Comparison of ENCODE assay signal across 26 cellular contexts in genomic region chr10:120990831-120991230, GRCh38.
"Had no signal": no experiment of that assay in that cellular context is flagged by ENCODE, and none has a peak within 500 bp of the region (broad histone marks: within the 10 kb centered on the region; RNA-seq: fewer than 3 reads in every experiment).

No MANE protein-coding gene starts in this region.

- DNase-seq: activated CD4-positive, alpha-beta memory T cell treated with anti-CD3 and anti-CD28 coated beads, Interleukin-2, amount 10 ng/mL, durations not matched to agents 7 days and 5 days; activated CD4-positive, alpha-beta T cell treated with anti-CD3 and anti-CD28 coated beads for 1 hour; activated CD4-positive, alpha-beta T cell treated with anti-CD3 and anti-CD28 coated beads for 4 hours; activated CD4-positive, alpha-beta T cell treated with anti-CD3 and anti-CD28 coated beads, Interleukin-2, amount 10 ng/mL, durations not matched to agents 7 days and 5 days; activated CD4-positive, alpha-beta T cell treated with anti-CD3 and anti-CD28 coated beads, Interleukin-2, amount 50 U/mL, for 4 hours; activated CD8-positive, alpha-beta memory T cell treated with anti-CD3 and anti-CD28 coated beads, Interleukin-2, amount 50 U/mL, for 48 hours; activated gamma-delta T cell; activated naive CD4-positive, alpha-beta T cell; activated naive CD4-positive, alpha-beta T cell treated with anti-CD3 and anti-CD28 coated beads, Interleukin-2, amount 10 ng/mL, durations not matched to agents 7 days and 5 days; activated naive CD8-positive, alpha-beta T cell treated with anti-CD3 and anti-CD28 coated beads, Interleukin-2, amount 10 ng/mL, durations not matched to agents 7 days and 5 days; activated T-cell treated with anti-CD3 and anti-CD28 coated beads for 4 hours; activated T-cell treated with anti-CD3 and anti-CD28 coated beads, Interleukin-2, amount 50 U/mL, for 24 hours; activated T-cell treated with anti-CD3 and anti-CD28 coated beads, Interleukin-2, amount 50 U/mL, for 72 hours; brain microvascular endothelial cell; dorsolateral prefrontal cortex; effector memory CD4-positive, alpha-beta T cell; endodermal cell; foreskin keratinocyte; gastrocnemius medialis; glutamatergic neuron; heart left ventricle; T-helper 2 cell had no signal

- H3K27ac ChIP-seq: brain microvascular endothelial cell, coronary artery, dorsolateral prefrontal cortex, foreskin keratinocyte, gastrocnemius medialis, heart left ventricle had no signal

- H3K36me3 ChIP-seq: brain microvascular endothelial cell, gastrocnemius medialis, heart left ventricle had no signal

- H3K27me3 ChIP-seq: brain microvascular endothelial cell, dorsolateral prefrontal cortex, foreskin keratinocyte, gastrocnemius medialis, heart left ventricle had no signal

- H3K4me3 ChIP-seq: coronary artery, dorsolateral prefrontal cortex, gastrocnemius medialis, heart left ventricle had no signal

- H3K4me1 ChIP-seq: foreskin keratinocyte, gastrocnemius medialis, heart left ventricle had no signal

- ATAC-seq: activated naive CD4-positive, alpha-beta T cell treated with anti-CD3 and anti-CD28 coated beads, Interleukin-2, amount 50 U/mL, for 72 hours; activated T-cell treated with anti-CD3 and anti-CD28 coated beads, Interleukin-2, amount 50 U/mL, for 72 hours; esophagus mucosa; foreskin keratinocyte; gastrocnemius medialis; heart left ventricle; WTC11 had no signal
